ENCODE assay signal across 14 cellular contexts in the genomic region with DNA sequence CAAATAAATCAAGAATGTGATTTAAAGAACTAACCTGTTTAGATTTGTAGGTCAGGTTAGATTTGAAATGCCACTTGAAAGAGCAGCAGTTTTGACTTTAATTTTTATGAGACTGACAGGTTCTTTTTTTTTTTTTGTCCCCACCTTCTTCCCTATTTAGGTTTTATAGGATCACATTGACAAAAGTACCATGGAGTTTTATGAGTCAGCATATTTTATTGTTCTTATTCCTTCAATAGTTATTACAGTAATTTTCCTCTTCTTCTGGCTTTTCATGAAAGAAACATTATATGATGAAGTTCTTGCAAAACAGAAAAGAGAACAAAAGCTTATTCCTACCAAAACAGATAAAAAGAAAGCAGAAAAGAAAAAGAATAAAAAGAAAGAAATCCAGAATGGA.
"Had no signal": no experiment of that assay in that cellular context is flagged by ENCODE, and none has a peak within 500 bp of the region (broad histone marks: within the 10 kb centered on the region; RNA-seq: fewer than 3 reads in every experiment).

No MANE protein-coding gene starts in this region.

- H3K27me3 Mint-ChIP-seq: stimulated activated naive CD8-positive, alpha-beta T cell treated with anti-CD3 and anti-CD28 coated beads, Interleukin-15, amount 100 ng/mL, for 72 hours had no signal

- H3K4me3 Mint-ChIP-seq: stimulated activated naive CD8-positive, alpha-beta T cell treated with anti-CD3 and anti-CD28 coated beads, Interleukin-15, amount 100 ng/mL, for 72 hours had no signal

- FAIRE-seq: TTC549 had no signal

- H3K27me3 ChIP-seq: colonic mucosa, left lung had no signal

- H3K4me1 ChIP-seq: colonic mucosa, left lung had no signal

- DNase-seq: activated CD4-positive, alpha-beta T cell treated with anti-CD3 and anti-CD28 coated beads, Interleukin-2, amount 50 U/mL, for 4 hours; activated CD4-positive, CD25-positive, alpha-beta regulatory T cell; activated naive CD4-positive, alpha-beta T cell treated with Interleukin-2 at 50 U/mL for 16 hours; colonic mucosa; effector CD4-positive, alpha-beta T cell; foreskin melanocyte; head of caudate nucleus; left lung; mesendoderm; stimulated activated CD4-positive, alpha-beta T cell treated with anti-CD3 and anti-CD28 coated beads, Interleukin-4, amount 100 ng/mL, for 4 hours; stimulated activated naive CD8-positive, alpha-beta T cell treated with anti-CD3 and anti-CD28 coated beads, Interleukin-15, amount 100 ng/mL, for 72 hours; T-helper 2 cell had no signal

- H3K9me3 ChIP-seq: colonic mucosa, left lung, thoracic aorta had no signal

- H3K36me3 ChIP-seq: colonic mucosa, thoracic aorta had no signal

- H3K27ac ChIP-seq: colonic mucosa, left lung, thoracic aorta had no signal

- H3K4me3 ChIP-seq: colonic mucosa, left lung, thoracic aorta had no signal

- ATAC-seq: left lung; stimulated activated naive CD8-positive, alpha-beta T cell treated with anti-CD3 and anti-CD28 coated beads, Interleukin-15, amount 100 ng/mL, for 72 hours had no signal

- H3K9me3 Mint-ChIP-seq: stimulated activated naive CD8-positive, alpha-beta T cell treated with anti-CD3 and anti-CD28 coated beads, Interleukin-15, amount 100 ng/mL, for 72 hours had no signal
